Comparison of ENCODE assay signal across 10 cellular contexts in the genomic region with DNA sequence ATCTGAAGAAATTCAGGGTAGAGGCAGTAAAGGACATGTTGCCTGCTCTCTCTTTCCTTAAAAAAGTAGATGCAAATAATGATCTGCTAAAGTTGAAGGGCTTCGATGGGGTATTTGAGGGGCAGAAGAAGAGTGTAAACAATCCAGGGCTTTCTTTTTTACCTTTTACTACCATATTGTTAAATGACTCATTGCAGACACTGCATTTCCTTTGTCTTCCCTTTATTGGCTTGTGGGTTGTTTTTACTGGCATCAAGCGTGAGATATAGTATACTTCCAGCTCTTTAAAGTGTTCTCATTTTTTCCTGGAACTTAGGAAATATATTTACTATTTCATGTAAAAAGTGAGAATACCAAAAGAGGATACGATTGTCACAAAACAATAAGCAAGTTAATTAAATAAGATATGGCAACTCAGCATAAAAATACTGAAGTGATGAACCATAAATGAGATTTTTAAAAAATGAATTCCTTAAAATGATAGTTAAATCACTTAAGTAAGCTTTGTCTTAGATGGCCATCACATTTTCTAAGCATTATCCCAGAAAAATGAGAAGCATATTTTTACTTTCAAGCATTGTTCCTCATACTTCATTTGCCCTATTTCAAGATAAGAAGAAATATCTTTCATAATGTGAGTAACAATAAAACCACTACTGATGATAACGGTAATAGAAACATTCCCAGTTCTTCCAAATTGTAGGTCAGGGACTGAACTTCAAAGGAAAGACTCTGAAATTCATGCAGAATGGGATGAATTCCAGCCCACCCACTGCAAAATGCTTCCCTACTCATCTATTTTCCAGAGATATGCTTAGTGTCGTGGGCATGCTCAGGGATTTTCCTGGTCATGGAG.
DNase-seq lines count a peak whose midpoint lies in the region; ATAC-seq and TF ChIP-seq lines count a peak whose summit lies in the region.
"Had no signal": no experiment of that assay in that cellular context is flagged by ENCODE, and none has a peak within 500 bp of the region (broad histone marks: within the 10 kb centered on the region; RNA-seq: fewer than 3 reads in every experiment).

No MANE protein-coding gene starts in this region.

- intact Hi-C loops in left ventricle myocardium superior (cut with micrococcal nuclease), result no loop called here
- intact Hi-C loops in esophagus squamous epithelium (cut with DNase I), result no loop called here

- H3K36me3 ChIP-seq in cardiac muscle cell (no peaks in the 10 kb centered on the region), thymus (ENCODE audit: control insufficient read depth, insufficient read depth) (no peaks in the 10 kb centered on the region), esophagus squamous epithelium (no peaks in the 10 kb centered on the region)

- no peaks in the 10 kb centered on the region for H3K9me3 Mint-ChIP-seq in T-helper 2 cell treated with Interferon-gamma antibody and Interleukin-4, amounts not matched to agents 5 μg/mL and 100 μg/mL, for 36 hours

- H3K4me3 Mint-ChIP-seq in T-helper 2 cell treated with Interferon-gamma antibody and Interleukin-4, amounts not matched to agents 5 μg/mL and 100 μg/mL, for 36 hours, result peak overlapping the region; percentile 78

- H3K27ac ChIP-seq in cardiac muscle cell, result peak overlapping the region; percentile 37
- peak overlapping the region; percentile 74 for H3K27ac ChIP-seq in thymus (ENCODE audit: low read depth)
- no peak overlapping the region for H3K27ac ChIP-seq in esophagus squamous epithelium
- H3K27ac ChIP-seq: C4-2B had no signal

- no peak for TF ChIP-seq CTCF in cardiac muscle cell (IDR thresholded peaks at IDR 0.05; ENCODE audit: low read depth, low read length)
- no peak for TF ChIP-seq CTCF in fibroblast of mammary gland (conservative IDR thresholded peaks at IDR 0.05; ENCODE audit: control insufficient read depth, insufficient read depth, low read depth, low read length)
- TF ChIP-seq CTCF in esophagus squamous epithelium (IDR thresholded peaks at IDR 0.05), result no peak

- peaks cover 10% of the 10 kb centered on the region for H3K27me3 Mint-ChIP-seq in T-helper 2 cell treated with Interferon-gamma antibody and Interleukin-4, amounts not matched to agents 5 μg/mL and 100 μg/mL, for 36 hours (ENCODE audit: low read depth)

- peak overlapping the region; percentile 84 for H3K27ac Mint-ChIP-seq in T-helper 2 cell treated with Interferon-gamma antibody and Interleukin-4, amounts not matched to agents 5 μg/mL and 100 μg/mL, for 36 hours

- TF ChIP-seq POLR2A in esophagus squamous epithelium (IDR thresholded peaks at IDR 0.05), result no peak

- peak in 1 of 2 donors; percentile 69 for DNase-seq in cardiac muscle cell (ENCODE audit: low read depth in 1 of 2, low spot score in 1 of 2)
- no peak for DNase-seq in left ventricle myocardium superior
- no peak for DNase-seq in T-helper 2 cell treated with Interferon-gamma antibody and Interleukin-4, amounts not matched to agents 5 μg/mL and 100 μg/mL, for 36 hours (ENCODE audit: low spot score)
- peak; percentile 61 for DNase-seq in fibroblast of mammary gland (ENCODE audit: low read depth)
- no peak for DNase-seq in NCI-H1092 (lab: John Stamatoyannopoulos, UW)
- DNase-seq in esophagus squamous epithelium (lab: John Stamatoyannopoulos, UW), result no peak
- DNase-seq: NCI-H1417 treated with DMSO at 0.1 percent for 48 hours had no signal

- H3K9me3 ChIP-seq in cardiac muscle cell (ENCODE audit: low read depth) (no peaks in the 10 kb centered on the region), thymus (ENCODE audit: control insufficient read depth) (no peaks in the 10 kb centered on the region), esophagus squamous epithelium (no peaks in the 10 kb centered on the region)

- no peaks in the 10 kb centered on the region for H3K27me3 ChIP-seq in cardiac muscle cell
- H3K27me3 ChIP-seq in thymus (ENCODE audit: control insufficient read depth, insufficient read depth), result no peaks in the 10 kb centered on the region
- no peaks in the 10 kb centered on the region for H3K27me3 ChIP-seq in esophagus squamous epithelium

- H3K4me1 Mint-ChIP-seq in T-helper 2 cell treated with Interferon-gamma antibody and Interleukin-4, amounts not matched to agents 5 μg/mL and 100 μg/mL, for 36 hours (ENCODE audit: low read depth), result peaks cover 44% of the 10 kb centered on the region

- H3K4me3 ChIP-seq in cardiac muscle cell, result no peak overlapping the region
- H3K4me3 ChIP-seq in fibroblast of mammary gland (ENCODE audit: control insufficient read depth, low read depth, low read length), result no peak overlapping the region
- no peak overlapping the region for H3K4me3 ChIP-seq in thymus (ENCODE audit: low read length)
- no peak overlapping the region for H3K4me3 ChIP-seq in esophagus squamous epithelium

- ATAC-seq in left ventricle myocardium superior (no peak), GM19397 (IDR thresholded peaks at IDR 0.05; ENCODE audit: unreplicated experiment) (no peak)

- peaks cover 28% of the 10 kb centered on the region for H3K4me1 ChIP-seq in cardiac muscle cell (ENCODE audit: low read depth)
- H3K4me1 ChIP-seq in thymus (ENCODE audit: control insufficient read depth, insufficient read depth, low read length), result peaks cover 18% of the 10 kb centered on the region
- H3K4me1 ChIP-seq in esophagus squamous epithelium, result no peaks in the 10 kb centered on the region

- H3K36me3 Mint-ChIP-seq in T-helper 2 cell treated with Interferon-gamma antibody and Interleukin-4, amounts not matched to agents 5 μg/mL and 100 μg/mL, for 36 hours (ENCODE audit: low read depth), result no peaks in the 10 kb centered on the region

- WGBS in thymus, result 61% methylated on average over 5 of the region's 5 CpGs
- WGBS in esophagus squamous epithelium, 2 donors, result 38 to 44% methylated on average over 5 of the region's 5 CpGs

Comparison
In these comparisons a context has a peak if more than half of its experiments do, and no peak if none do; other contexts are left out.
1. H3K27ac ChIP-seq: peak in cardiac muscle cell (single experiment) and thymus (single experiment); none in esophagus squamous epithelium (0 of 4).